ENCODE assay signal across 27 cellular contexts in genomic region chr4:155237567-155237966, GRCh38.
"Had no signal": no experiment of that assay in that cellular context is flagged by ENCODE, and none has a peak within 500 bp of the region (broad histone marks: within the 10 kb centered on the region; RNA-seq: fewer than 3 reads in every experiment).

No MANE protein-coding gene starts in this region.

- ATAC-seq: stimulated activated effector memory CD8-positive, alpha-beta T cell treated with anti-CD3 and anti-CD28 coated beads, Interleukin-12 subunit alpha, Interleukin-12 subunit beta, amount 100 ng/mL, for 72 hours; stimulated activated memory B cell treated with anti-CD40 and anti-IgM and Interleukin-4, amounts not matched to agents 10 μg/mL and 1 μg/mL and 100 μg/mL, for 72 hours; stimulated activated naive B cell treated with anti-CD40 and anti-IgM and Interleukin-4, amounts not matched to agents 10 μg/mL and 1 μg/mL and 100 μg/mL, for 72 hours; stimulated activated naive CD8-positive, alpha-beta T cell treated with anti-CD3 and anti-CD28 coated beads, Interleukin-15, Interleukin-2, amounts not matched to agents 100 U/mL and 50 U/mL, for 24 hours; upper lobe of right lung had no signal

- H3K4me3 Mint-ChIP-seq: stimulated activated effector memory CD8-positive, alpha-beta T cell treated with anti-CD3 and anti-CD28 coated beads, Interleukin-12 subunit alpha, Interleukin-12 subunit beta, amount 100 ng/mL, for 72 hours; stimulated activated memory B cell treated with anti-CD40 and anti-IgM and Interleukin-4, amounts not matched to agents 10 μg/mL and 1 μg/mL and 100 μg/mL, for 72 hours; stimulated activated naive B cell treated with anti-CD40 and anti-IgM and Interleukin-4, amounts not matched to agents 10 μg/mL and 1 μg/mL and 100 μg/mL, for 72 hours; stimulated activated naive CD8-positive, alpha-beta T cell treated with anti-CD3 and anti-CD28 coated beads, Interleukin-15, Interleukin-2, amounts not matched to agents 100 ng/mL and 50 ng/mL, for 24 hours; type B pancreatic cell had no signal

- H3K27ac ChIP-seq: stomach, suprapubic skin, testis, thoracic aorta, thyroid gland, tibial artery, tibial nerve, transverse colon, upper lobe of left lung, upper lobe of right lung, uterus, vagina had no signal

- H3K36me3 Mint-ChIP-seq: stimulated activated effector memory CD8-positive, alpha-beta T cell treated with anti-CD3 and anti-CD28 coated beads, Interleukin-12 subunit alpha, Interleukin-12 subunit beta, amount 100 ng/mL, for 72 hours; stimulated activated memory B cell treated with anti-CD40 and anti-IgM and Interleukin-4, amounts not matched to agents 10 μg/mL and 1 μg/mL and 100 μg/mL, for 72 hours; stimulated activated naive B cell treated with anti-CD40 and anti-IgM and Interleukin-4, amounts not matched to agents 10 μg/mL and 1 μg/mL and 100 μg/mL, for 72 hours; type B pancreatic cell had no signal

- H3K27me3 Mint-ChIP-seq: stimulated activated memory B cell treated with anti-CD40 and anti-IgM and Interleukin-4, amounts not matched to agents 10 μg/mL and 1 μg/mL and 100 μg/mL, for 72 hours; stimulated activated naive B cell treated with anti-CD40 and anti-IgM and Interleukin-4, amounts not matched to agents 10 μg/mL and 1 μg/mL and 100 μg/mL, for 72 hours; stimulated activated naive CD8-positive, alpha-beta T cell treated with anti-CD3 and anti-CD28 coated beads, Interleukin-15, Interleukin-2, amounts not matched to agents 100 ng/mL and 50 ng/mL, for 24 hours; type B pancreatic cell had no signal

- H3K27ac Mint-ChIP-seq: stimulated activated effector memory CD8-positive, alpha-beta T cell treated with anti-CD3 and anti-CD28 coated beads, Interleukin-12 subunit alpha, Interleukin-12 subunit beta, amount 100 ng/mL, for 72 hours; stimulated activated memory B cell treated with anti-CD40 and anti-IgM and Interleukin-4, amounts not matched to agents 10 μg/mL and 1 μg/mL and 100 μg/mL, for 72 hours; stimulated activated naive B cell treated with anti-CD40 and anti-IgM and Interleukin-4, amounts not matched to agents 10 μg/mL and 1 μg/mL and 100 μg/mL, for 72 hours; stimulated activated naive CD8-positive, alpha-beta T cell treated with anti-CD3 and anti-CD28 coated beads, Interleukin-15, Interleukin-2, amounts not matched to agents 100 ng/mL and 50 ng/mL, for 24 hours; type B pancreatic cell had no signal

- H3K4me3 ChIP-seq: stomach, suprapubic skin, testis, thoracic aorta, thyroid gland, tibial artery, tibial nerve, transverse colon, upper lobe of left lung, upper lobe of right lung, uterus, vagina had no signal

- H3K9me3 ChIP-seq: stomach, suprapubic skin, testis, thoracic aorta, thyroid gland, tibial nerve, transverse colon, upper lobe of left lung, upper lobe of right lung, uterus, vagina had no signal

- H3K4me1 Mint-ChIP-seq: stimulated activated effector memory CD8-positive, alpha-beta T cell treated with anti-CD3 and anti-CD28 coated beads, Interleukin-12 subunit alpha, Interleukin-12 subunit beta, amount 100 ng/mL, for 72 hours; stimulated activated memory B cell treated with anti-CD40 and anti-IgM and Interleukin-4, amounts not matched to agents 10 μg/mL and 1 μg/mL and 100 μg/mL, for 72 hours; stimulated activated naive B cell treated with anti-CD40 and anti-IgM and Interleukin-4, amounts not matched to agents 10 μg/mL and 1 μg/mL and 100 μg/mL, for 72 hours had no signal

- H3K4me1 ChIP-seq: stomach, suprapubic skin, testis, thyroid gland, tibial artery, tibial nerve, transverse colon, upper lobe of left lung, upper lobe of right lung, uterus, vagina had no signal

- H3K36me3 ChIP-seq: stomach, suprapubic skin, thoracic aorta, thyroid gland, tibial artery, tibial nerve, transverse colon, upper lobe of left lung, upper lobe of right lung, uterus, vagina had no signal

- DNase-seq: stimulated activated CD4-positive, alpha-beta T cell treated with anti-CD3 and anti-CD28 coated beads, Interleukin-2, amount 100 ng/mL, for 48 hours; stimulated activated CD4-positive, alpha-beta T cell treated with anti-CD3 and anti-CD28 coated beads, Interleukin-4, amount 100 ng/mL, for 1 hour; stimulated activated CD4-positive, alpha-beta T cell treated with anti-CD3 and anti-CD28 coated beads, Interleukin-4, amount 100 ng/mL, for 24 hours; stimulated activated CD4-positive, alpha-beta T cell treated with anti-CD3 and anti-CD28 coated beads, Interleukin-4, amount 100 ng/mL, for 4 hours; stimulated activated CD8-positive, alpha-beta memory T cell treated with anti-CD3 and anti-CD28 coated beads, Interleukin-4, amount 100 ng/mL, for 48 hours; stimulated activated naive B cell treated with anti-CD40 and anti-IgM and Interleukin-4, amounts not matched to agents 10 μg/mL and 1 μg/mL and 100 μg/mL, for 72 hours; stimulated activated naive CD4-positive, alpha-beta T cell; stimulated activated naive CD4-positive, alpha-beta T cell treated with Interleukin-2 at 50 U/mL for 16 hours; stimulated activated naive CD8-positive, alpha-beta T cell treated with anti-CD3 and anti-CD28 coated beads, Interleukin-15, Interleukin-2, amounts not matched to agents 100 U/mL and 50 U/mL, for 24 hours; stomach; substantia nigra; testis; thyroid gland; tibial artery; transverse colon; trophoblast cell; upper lobe of left lung; upper lobe of right lung; uterus had no signal

- H3K27me3 ChIP-seq: stomach, suprapubic skin, testis, thyroid gland, tibial artery, tibial nerve, transverse colon, upper lobe of left lung, upper lobe of right lung, vagina had no signal
